In genomic region chr1:41811051-41811795, GRCh38 we compare ENCODE assay signal across 9 cellular contexts.
DNase-seq lines count a peak whose midpoint lies in the region; ATAC-seq, FAIRE-seq and TF ChIP-seq lines count a peak whose summit lies in the region.
"Had no signal": no experiment of that assay in that cellular context is flagged by ENCODE, and none has a peak within 500 bp of the region (broad histone marks: within the 10 kb centered on the region; RNA-seq: fewer than 3 reads in every experiment).

No MANE protein-coding gene starts in this region.

- H3K4me1 Mint-ChIP-seq in activated CD4-positive, alpha-beta memory T cell treated with anti-CD3 and anti-CD28 coated beads, Interleukin-2, amount 10 ng/mL, durations not matched to agents 7 days and 5 days, result peaks cover 59% of the 10 kb centered on the region

- no peaks in the 10 kb centered on the region for H3K36me3 Mint-ChIP-seq in activated CD4-positive, alpha-beta memory T cell treated with anti-CD3 and anti-CD28 coated beads, Interleukin-2, amount 10 ng/mL, durations not matched to agents 7 days and 5 days (ENCODE audit: low read depth)

- H3K27ac Mint-ChIP-seq in activated CD4-positive, alpha-beta memory T cell treated with anti-CD3 and anti-CD28 coated beads, Interleukin-2, amount 10 ng/mL, durations not matched to agents 7 days and 5 days, result peak overlapping the region; percentile 73

- FAIRE-seq in D721Med (lab: Jason Lieb, UNC), result no peak

- no peaks in the 10 kb centered on the region for H3K9me3 ChIP-seq in KOPT-K1 (ENCODE audit: insufficient read depth, low read length, poor library complexity, severe bottlenecking)

- peak; percentile 28 for DNase-seq in AG10803 (ENCODE audit: low read depth)
- DNase-seq in activated CD4-positive, alpha-beta memory T cell treated with anti-CD3 and anti-CD28 coated beads, Interleukin-2, amount 10 ng/mL, durations not matched to agents 7 days and 5 days, result peak; percentile 81
- DNase-seq in hepatic stellate cell (ENCODE audit: low spot score), result peak; percentile 14
- DNase-seq in D721Med (ENCODE audit: insufficient read length, low spot score), result no peak
- DNase-seq in cerebellum (ENCODE audit: low spot score), result no peak
- DNase-seq in amygdala (lab: John Stamatoyannopoulos, UW), result no peak

- no peak overlapping the region for H3K4me3 Mint-ChIP-seq in activated CD4-positive, alpha-beta memory T cell treated with anti-CD3 and anti-CD28 coated beads, Interleukin-2, amount 10 ng/mL, durations not matched to agents 7 days and 5 days

- POLR2A ChIA-PET in activated CD4-positive, alpha-beta memory T cell treated with anti-CD3 and anti-CD28 coated beads, Interleukin-2, amount 10 ng/mL, durations not matched to agents 7 days and 5 days (lab: Charles Lee), result interaction anchor here (0.5 to 2.4 kb wide), 9 partner anchors 9 to 362 kb away, joined by 3 to 11 read pairs (median 3); no protein-coding TSS in a partner anchor

- no peak overlapping the region for H3K4me3 ChIP-seq in AG10803 (ENCODE audit: low read length)

- no peaks in the 10 kb centered on the region for H3K36me3 ChIP-seq in KOPT-K1 (ENCODE audit: insufficient read depth, low read length)

- no peak for ATAC-seq in GM21576 (IDR thresholded peaks at IDR 0.05; ENCODE audit: unreplicated experiment)

- H3K9me3 Mint-ChIP-seq in activated CD4-positive, alpha-beta memory T cell treated with anti-CD3 and anti-CD28 coated beads, Interleukin-2, amount 10 ng/mL, durations not matched to agents 7 days and 5 days, result no peaks in the 10 kb centered on the region

- TF ChIP-seq CTCF in AG10803 (conservative IDR thresholded peaks at IDR 0.05; ENCODE audit: low read length), result no peak
- no peak for TF ChIP-seq CTCF in D721Med (IDR thresholded peaks at IDR 0.05; ENCODE audit: insufficient read depth, missing control alignments)

- H3K27ac ChIP-seq in KOPT-K1 (ENCODE audit: low read depth, low read length, poor library complexity, severe bottlenecking), result peak overlapping the region; percentile 68
- H3K27ac ChIP-seq: epithelial cell of prostate had no signal

- CTCF ChIA-PET in activated CD4-positive, alpha-beta memory T cell treated with anti-CD3 and anti-CD28 coated beads, Interleukin-2, amount 10 ng/mL, durations not matched to agents 7 days and 5 days (lab: Charles Lee), result interaction anchor here (0.7 to 5.2 kb wide), 38 partner anchors 9 to 363 kb away, joined by 3 to 61 read pairs (median 4); no protein-coding TSS in a partner anchor

- H3K27me3 Mint-ChIP-seq in activated CD4-positive, alpha-beta memory T cell treated with anti-CD3 and anti-CD28 coated beads, Interleukin-2, amount 10 ng/mL, durations not matched to agents 7 days and 5 days, result no peaks in the 10 kb centered on the region

Comparison
In these comparisons a context has a peak if more than half of its experiments do, and no peak if none do; other contexts are left out.
1. DNase-seq: peak in AG10803 (single experiment), activated CD4-positive, alpha-beta memory T cell treated with anti-CD3 and anti-CD28 coated beads, Interleukin-2, amount 10 ng/mL, durations not matched to agents 7 days and 5 days (single experiment) and hepatic stellate cell (single experiment); none in D721Med (single experiment), cerebellum (single experiment) and amygdala (0 of 56).